ENCODE assay signal across 1 cellular context in the genomic region with DNA sequence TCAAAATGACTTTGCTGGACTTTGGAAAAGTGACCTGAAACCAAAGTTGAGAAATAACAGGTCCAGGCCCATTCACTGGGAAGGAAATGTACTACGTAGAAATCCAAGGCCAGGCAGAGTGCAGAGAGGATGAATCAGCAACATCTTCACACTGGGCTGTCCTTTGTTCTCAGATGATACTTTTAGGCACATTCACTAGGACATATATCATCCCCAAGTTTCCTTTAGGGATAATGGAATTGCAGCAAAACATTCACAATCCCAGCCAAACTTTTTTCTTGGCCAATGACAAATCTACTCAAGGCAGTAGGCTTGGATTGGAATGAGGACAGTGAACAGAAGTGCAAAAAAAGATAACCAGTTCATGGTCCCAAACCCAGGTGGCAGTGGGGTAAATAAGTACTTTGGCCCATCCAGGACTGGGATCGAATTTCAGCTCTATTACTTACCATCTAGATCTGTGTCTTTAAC.
TF ChIP-seq lines count a peak whose summit lies in the region.

No MANE protein-coding gene starts in this region.

TF ChIP-seq in IMR-90, 13 proteins besides CTCF, POLR2A, EP300 and RAD21 (continued from another document):
- TF ChIP-seq MAFK (IDR thresholded peaks at IDR 0.05; ENCODE audit: low read depth, low read length) (0 out of 2 replicates have a peak, but pooled peaks have one; percentile 6), NFE2L2 (IDR thresholded peaks at IDR 0.05; ENCODE audit: low read depth, low read length) (peak; percentile 67; the same call in 1 of the 2 replicates), CEBPB (IDR thresholded peaks at IDR 0.05; ENCODE audit: low read depth, low read length) (peak; percentile 30; the same call in 1 of the 2 replicates), FOS (IDR thresholded peaks at IDR 0.05; ENCODE audit: low read depth, low read length) (no peak), MAZ (IDR thresholded peaks at IDR 0.05; ENCODE audit: borderline replicate concordance, low read depth, low read length) (no peak), MXI1 (IDR thresholded peaks at IDR 0.05; ENCODE audit: borderline replicate concordance, low read depth, low read length) (no peak), SMC3 (IDR thresholded peaks at IDR 0.05; ENCODE audit: low read depth, low read length) (no peak), CHD1 (IDR thresholded peaks at IDR 0.05; ENCODE audit: low read depth, low read length) (no peak)
- TF ChIP-seq, protein P1, sequence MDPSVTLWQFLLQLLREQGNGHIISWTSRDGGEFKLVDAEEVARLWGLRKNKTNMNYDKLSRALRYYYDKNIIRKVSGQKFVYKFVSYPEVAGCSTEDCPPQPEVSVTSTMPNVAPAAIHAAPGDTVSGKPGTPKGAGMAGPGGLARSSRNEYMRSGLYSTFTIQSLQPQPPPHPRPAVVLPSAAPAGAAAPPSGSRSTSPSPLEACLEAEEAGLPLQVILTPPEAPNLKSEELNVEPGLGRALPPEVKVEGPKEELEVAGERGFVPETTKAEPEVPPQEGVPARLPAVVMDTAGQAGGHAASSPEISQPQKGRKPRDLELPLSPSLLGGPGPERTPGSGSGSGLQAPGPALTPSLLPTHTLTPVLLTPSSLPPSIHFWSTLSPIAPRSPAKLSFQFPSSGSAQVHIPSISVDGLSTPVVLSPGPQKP (IDR thresholded peaks at IDR 0.05; ENCODE audit: borderline replicate concordance, low read depth, low read length): no peak
